ENCODE assay signal across 9 cellular contexts in the genomic region with DNA sequence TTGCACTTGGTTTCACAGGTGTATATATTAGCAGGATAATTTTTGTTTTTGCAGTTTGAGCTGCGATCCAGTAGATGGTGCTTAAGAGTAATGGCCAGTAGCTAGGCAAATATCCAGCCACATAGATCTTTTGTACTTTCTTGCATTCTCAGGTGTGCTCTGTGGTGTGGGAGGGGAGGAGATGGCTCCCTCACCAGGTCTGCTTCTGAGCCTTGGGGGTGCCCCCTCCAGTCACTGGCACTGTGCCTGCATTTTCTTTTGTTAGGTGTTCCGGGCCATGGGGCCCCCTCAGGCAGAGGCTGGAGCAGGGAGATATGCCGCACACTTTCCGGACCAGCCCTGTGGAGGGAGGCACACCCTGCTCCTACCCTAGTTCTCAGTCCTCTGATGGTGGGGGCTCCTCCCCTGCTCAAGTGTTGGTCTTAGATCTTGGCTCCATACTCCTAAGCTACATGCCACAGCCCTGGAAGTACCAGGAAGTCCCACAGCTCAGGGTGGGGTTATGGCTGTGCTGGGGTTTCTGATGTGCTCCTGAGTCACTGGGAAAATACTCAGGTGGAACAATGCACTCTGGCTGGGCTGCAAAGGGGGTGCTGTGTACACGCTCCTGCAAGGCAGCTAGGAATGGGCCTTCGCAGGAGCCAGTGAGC.
DNase-seq lines count a peak whose midpoint lies in the region; ATAC-seq and TF ChIP-seq lines count a peak whose summit lies in the region.
"Had no signal": no experiment of that assay in that cellular context is flagged by ENCODE, and none has a peak within 500 bp of the region (broad histone marks: within the 10 kb centered on the region; RNA-seq: fewer than 3 reads in every experiment).

No MANE protein-coding gene starts in this region.

- H3K27ac ChIP-seq in colonic mucosa = peak overlapping the region; percentile 53
- no peak overlapping the region for H3K27ac ChIP-seq in neural progenitor cell

- POLR2A ChIA-PET in GM10248 (lab: Yijun Ruan, JAX) = no interaction called here

- no peaks in the 10 kb centered on the region for H4K20me1 ChIP-seq in neural progenitor cell (ENCODE audit: low read depth)

- H3K9ac ChIP-seq in colonic mucosa (ENCODE audit: low read depth in 2 of 2, low read length in 2 of 2) = peak overlapping the region in 1 of 2 donors; percentile 19
- no peak overlapping the region for H3K9ac ChIP-seq in neural progenitor cell

- CTCF ChIA-PET in GM10248 (lab: Yijun Ruan, JAX) = interaction anchor here (1.1 to 2.4 kb wide), 4 partner anchors 16 to 288 kb away, joined by 3 to 12 read pairs (median 4); no protein-coding TSS in a partner anchor

- no peak overlapping the region for H3K27ac Mint-ChIP-seq in neural progenitor cell
- H3K27ac Mint-ChIP-seq: activated naive CD4-positive, alpha-beta T cell treated with anti-CD3 and anti-CD28 coated beads, Interleukin-2, amount 50 U/mL, for 24 hours had no signal

- no peak overlapping the region for H3K4me2 ChIP-seq in neural progenitor cell

- no peaks in the 10 kb centered on the region for H3K79me2 ChIP-seq in neural progenitor cell (ENCODE audit: low read depth)

- H3K9me3 ChIP-seq in colonic mucosa = no peaks in the 10 kb centered on the region
- H3K9me3 ChIP-seq in neural progenitor cell (ENCODE audit: low read depth) = no peaks in the 10 kb centered on the region

- no peaks in the 10 kb centered on the region for H3K4me1 ChIP-seq in colonic mucosa
- no peaks in the 10 kb centered on the region for H3K4me1 ChIP-seq in neural progenitor cell

- peak; percentile 33 for TF ChIP-seq CTCF in GM12864 (IDR thresholded peaks at IDR 0.05; ENCODE audit: low read depth, low read length, missing control alignments)
- TF ChIP-seq CTCF in colonic mucosa (IDR thresholded peaks at IDR 0.05) = peak; percentile 27
- TF ChIP-seq CTCF in neural progenitor cell (IDR thresholded peaks at IDR 0.05) = peak; percentile 59
- TF ChIP-seq CTCF in GM10248 (IDR thresholded peaks at IDR 0.05; ENCODE audit: control extremely low read depth, extremely low read depth, low read depth, missing control alignments) = no peak

- ATAC-seq in HG02840 (IDR thresholded peaks at IDR 0.05; ENCODE audit: low FRiP score, unreplicated experiment) = no peak
- no peak for ATAC-seq in GM21619 (IDR thresholded peaks at IDR 0.05; ENCODE audit: unreplicated experiment)

- H3K4me3 ChIP-seq in GM12864 (ENCODE audit: low read depth, low read length) (no peak overlapping the region), colonic mucosa (no peak overlapping the region), neural progenitor cell (no peak overlapping the region)

- H3K9me3 Mint-ChIP-seq in neural progenitor cell = peaks cover 25% of the 10 kb centered on the region
- H3K9me3 Mint-ChIP-seq: activated naive CD4-positive, alpha-beta T cell treated with anti-CD3 and anti-CD28 coated beads, Interleukin-2, amount 50 U/mL, for 24 hours had no signal

- H3K27me3 ChIP-seq in colonic mucosa (no peaks in the 10 kb centered on the region), neural progenitor cell (no peaks in the 10 kb centered on the region)

- H3K36me3 ChIP-seq in colonic mucosa (no peaks in the 10 kb centered on the region), neural progenitor cell (no peaks in the 10 kb centered on the region)

- no peaks in the 10 kb centered on the region for H3K4me1 Mint-ChIP-seq in neural progenitor cell
- H3K4me1 Mint-ChIP-seq: activated naive CD4-positive, alpha-beta T cell treated with anti-CD3 and anti-CD28 coated beads, Interleukin-2, amount 50 U/mL, for 24 hours had no signal

- DNase-seq in GM12864 (ENCODE audit: low read depth) (no peak), NCI-H2081 treated with DMSO at 0.1 percent for 48 hours (lab: John Stamatoyannopoulos, UW) (peak; percentile 38), colonic mucosa (peak; percentile 40), neural progenitor cell (ENCODE audit: low spot score) (peak; percentile 11), GM10248 (ENCODE audit: extremely low spot score) (no peak)
- no peak for DNase-seq in activated T-cell treated with anti-CD3 and anti-CD28 coated beads, Interleukin-2, amount 50 U/mL, for 48 hours

- no peak overlapping the region for H2AFZ ChIP-seq in neural progenitor cell (replicated peaks)

- intact Hi-C loops in colonic mucosa (cut with DNase I) = loop anchor here (5.0 kb wide), 1 partner anchor 81 kb away; no protein-coding TSS in a partner anchor

- no peaks in the 10 kb centered on the region for H3F3A ChIP-seq in neural progenitor cell (ENCODE audit: low read depth)

- peaks cover 12% of the 10 kb centered on the region for H3K36me3 Mint-ChIP-seq in neural progenitor cell

- peaks cover 4% of the 10 kb centered on the region for H3K27me3 Mint-ChIP-seq in neural progenitor cell (ENCODE audit: insufficient read depth, low read depth)
- H3K27me3 Mint-ChIP-seq: activated naive CD4-positive, alpha-beta T cell treated with anti-CD3 and anti-CD28 coated beads, Interleukin-2, amount 50 U/mL, for 24 hours had no signal

- H3K4me3 Mint-ChIP-seq in neural progenitor cell = peak overlapping the region; percentile 16
- H3K4me3 Mint-ChIP-seq: activated naive CD4-positive, alpha-beta T cell treated with anti-CD3 and anti-CD28 coated beads, Interleukin-2, amount 50 U/mL, for 24 hours had no signal

Comparison
In these comparisons a context has a peak if more than half of its experiments do, and no peak if none do; other contexts are left out.
1. DNase-seq: peak in NCI-H2081 treated with DMSO at 0.1 percent for 48 hours (single experiment), colonic mucosa (single experiment) and neural progenitor cell (single experiment); none in GM12864 (single experiment), activated T-cell treated with anti-CD3 and anti-CD28 coated beads, Interleukin-2, amount 50 U/mL, for 48 hours (0 of 2) and GM10248 (single experiment).